In genomic region chr12:67270622-67271021, GRCh38 we compare ENCODE assay signal across 8 cellular contexts. TPM values are rescaled to one million over a fixed set of nuclear protein-coding genes. Genes with fewer than 3 reads are reported as not detected.
A peak's percentile ranks its signal among the peaks of the same experiment; 100 is the strongest.
DNase-seq lines count a peak whose midpoint lies in the region; FAIRE-seq and TF ChIP-seq lines count a peak whose summit lies in the region.

No MANE protein-coding gene starts in this region.

- peak overlapping the region; percentile 90 to 98 (median 93) for H3K4me3 Mint-ChIP-seq in IgD-negative memory B cell

- no peaks in the 10 kb centered on the region for H3K9me3 ChIP-seq in mucosa of stomach (ENCODE audit: control insufficient read depth, low read length)

- peaks cover 22 to 45% (median 41%) of the 10 kb centered on the region in 3 donors for H3K4me1 Mint-ChIP-seq in IgD-negative memory B cell

- H3K27ac Mint-ChIP-seq in IgD-negative memory B cell = peak overlapping the region; percentile 93 to 100 (median 99)

- peak overlapping the region; percentile 97 for H3K9ac ChIP-seq in mucosa of stomach (ENCODE audit: low read length)

- peak overlapping the region; percentile 1 for H2AFZ ChIP-seq in ACC112 (ENCODE audit: low read length, unreplicated experiment)

- no peaks in the 10 kb centered on the region for H3K9me3 Mint-ChIP-seq in IgD-negative memory B cell

- DNase-seq in bronchial epithelial cell (ENCODE audit: low read depth) (peak; percentile 12), NCI-H187 treated with DMSO at 0.1 percent for 48 hours (lab: John Stamatoyannopoulos, UW) (no peak), DMS153 (lab: John Stamatoyannopoulos, UW) (no peak), DMS 273 (lab: John Stamatoyannopoulos, UW; ENCODE audit: unreplicated experiment) (no peak), T1000 (lab: John Stamatoyannopoulos, UW) (no peak)

- no peak for FAIRE-seq in bronchial epithelial cell (lab: Jason Lieb, UNC)

- peak overlapping the region; percentile 96; the same call in 1 of the 2 replicates for H3K27ac ChIP-seq in ACC112 (ENCODE audit: low read depth, low read length)

- peak overlapping the region; percentile 83 for H3K4me3 ChIP-seq in ACC112 (ENCODE audit: low read depth, low read length)
- peak overlapping the region; percentile 99 for H3K4me3 ChIP-seq in bronchial epithelial cell (ENCODE audit: low read depth, low read length)
- H3K4me3 ChIP-seq in mucosa of stomach (ENCODE audit: low read length) = peak overlapping the region; percentile 93

- no peaks in the 10 kb centered on the region for H3K27me3 ChIP-seq in ACC112 (ENCODE audit: insufficient read depth, low read length)
- no peaks in the 10 kb centered on the region for H3K27me3 ChIP-seq in bronchial epithelial cell (ENCODE audit: control insufficient read depth, insufficient read depth, low read length)
- no peaks in the 10 kb centered on the region for H3K27me3 ChIP-seq in mucosa of stomach (ENCODE audit: control insufficient read depth, insufficient read depth, low read length)

- TF ChIP-seq CTCF in bronchial epithelial cell (IDR thresholded peaks at IDR 0.05; ENCODE audit: insufficient read depth, low read length, severe bottlenecking) = no peak

- no peaks in the 10 kb centered on the region for H3K36me3 ChIP-seq in ACC112 (ENCODE audit: insufficient read depth, low read length)
- H3K36me3 ChIP-seq in bronchial epithelial cell (ENCODE audit: control insufficient read depth, insufficient read depth, low read length) = no peaks in the 10 kb centered on the region
- no peaks in the 10 kb centered on the region for H3K36me3 ChIP-seq in mucosa of stomach (ENCODE audit: control insufficient read depth, insufficient read depth, low read length)

- peaks cover 30% of the 10 kb centered on the region for H3K4me1 ChIP-seq in ACC112 (ENCODE audit: control insufficient read depth, insufficient read depth, low read length, unreplicated experiment)
- H3K4me1 ChIP-seq in mucosa of stomach (ENCODE audit: control insufficient read depth, insufficient read depth, low read length) = peaks cover 14% of the 10 kb centered on the region

- H3K79me2 ChIP-seq in ACC112 (ENCODE audit: control insufficient read depth, insufficient read depth, low read length, unreplicated experiment) = peaks cover 61% of the 10 kb centered on the region

- peaks cover 4% of the 10 kb centered on the region for H3K36me3 Mint-ChIP-seq in IgD-negative memory B cell

- no peaks in the 10 kb centered on the region for H3K27me3 Mint-ChIP-seq in IgD-negative memory B cell

RNA-seq across cellular contexts. Expression of gene CAND1, which starts 1.5 kb away (rescaled TPM):
- polyA plus RNA-seq in IgD-negative memory B cell = 49.0 TPM
- total RNA-seq in bronchial epithelial cell = 92.1 and 109 TPM in 2 replicates
